In the genomic region with DNA sequence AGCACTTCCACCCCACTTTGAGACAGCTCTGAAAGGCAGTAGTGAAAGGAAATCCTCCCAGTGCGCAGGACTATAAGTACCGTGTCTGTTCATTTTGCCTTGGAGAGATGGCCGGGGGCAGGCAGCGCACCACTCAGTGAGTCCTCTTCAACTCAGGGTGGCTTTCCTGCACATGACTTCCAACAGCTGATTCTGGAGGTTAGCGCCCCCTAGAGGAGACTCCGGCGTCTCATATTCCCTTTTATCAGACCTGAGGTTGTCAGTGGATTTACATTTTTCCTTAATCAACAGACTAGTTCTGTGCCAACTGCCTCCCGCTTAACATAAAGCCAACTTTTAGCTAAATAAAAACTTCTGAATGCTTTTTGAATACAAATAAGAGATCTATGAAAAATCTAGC, we compare ENCODE assay signal across 9 cellular contexts.
DNase-seq lines count a peak whose midpoint lies in the region; ATAC-seq and TF ChIP-seq lines count a peak whose summit lies in the region.
"Had no signal": no experiment of that assay in that cellular context is flagged by ENCODE, and none has a peak within 500 bp of the region (broad histone marks: within the 10 kb centered on the region; RNA-seq: fewer than 3 reads in every experiment).

No MANE protein-coding gene starts in this region.

- no peaks in the 10 kb centered on the region for H3K36me3 Mint-ChIP-seq in effector memory CD8-positive, alpha-beta T cell (ENCODE audit: insufficient read depth)
- no peaks in the 10 kb centered on the region for H3K36me3 Mint-ChIP-seq in stimulated activated naive B cell treated with anti-CD40 and anti-IgM and Interleukin-4, amounts not matched to agents 10 μg/mL and 1 μg/mL and 100 μg/mL, for 72 hours

- WGBS in iPS DF 6.9 (ENCODE audit: insufficient coverage, insufficient read length) = no CpG with 5 or more reads among the region's 8 CpGs

- H3K9me3 ChIP-seq in SJCRH30 (replicated peaks) (peaks cover 7% of the 10 kb centered on the region; the same call in 1 of the 2 replicates), iPS DF 6.9 (ENCODE audit: control insufficient read depth, insufficient read depth, low read length) (no peaks in the 10 kb centered on the region)

- TF ChIP-seq CTCF in GM13976 (IDR thresholded peaks at IDR 0.05; ENCODE audit: borderline replicate concordance, control extremely low read depth, extremely low read depth, insufficient read depth, missing control alignments) = no peak

- intact Hi-C loops in head of caudate nucleus (cut with DNase I) = no loop called here

- H3K36me3 ChIP-seq in SJCRH30 (no peaks in the 10 kb centered on the region), iPS DF 6.9 (ENCODE audit: control insufficient read depth, insufficient read depth, low read length) (no peaks in the 10 kb centered on the region)

- H3K27ac ChIP-seq in SJCRH30 = no peak overlapping the region
- H3K27ac ChIP-seq in iPS DF 6.9 (ENCODE audit: low read length) = no peak overlapping the region

- in situ Hi-C loops in GM13976 (cut with MboI; ENCODE audit: low sequenced_read_pairs, unreplicated experiment) = no loop called here

- no peaks in the 10 kb centered on the region for H3K27me3 Mint-ChIP-seq in effector memory CD8-positive, alpha-beta T cell
- no peaks in the 10 kb centered on the region for H3K27me3 Mint-ChIP-seq in stimulated activated naive B cell treated with anti-CD40 and anti-IgM and Interleukin-4, amounts not matched to agents 10 μg/mL and 1 μg/mL and 100 μg/mL, for 72 hours

- H3K27me3 ChIP-seq in SJCRH30 (no peaks in the 10 kb centered on the region), iPS DF 6.9 (ENCODE audit: control insufficient read depth, insufficient read depth, low read length) (no peaks in the 10 kb centered on the region)

- no peaks in the 10 kb centered on the region for H3K4me1 Mint-ChIP-seq in effector memory CD8-positive, alpha-beta T cell (ENCODE audit: low read depth in 2 of 2)
- no peaks in the 10 kb centered on the region for H3K4me1 Mint-ChIP-seq in stimulated activated naive B cell treated with anti-CD40 and anti-IgM and Interleukin-4, amounts not matched to agents 10 μg/mL and 1 μg/mL and 100 μg/mL, for 72 hours

- no peak overlapping the region for H3K27ac Mint-ChIP-seq in effector memory CD8-positive, alpha-beta T cell
- no peak overlapping the region for H3K27ac Mint-ChIP-seq in stimulated activated naive B cell treated with anti-CD40 and anti-IgM and Interleukin-4, amounts not matched to agents 10 μg/mL and 1 μg/mL and 100 μg/mL, for 72 hours

- no peak overlapping the region for H3K4me3 Mint-ChIP-seq in effector memory CD8-positive, alpha-beta T cell
- no peak overlapping the region for H3K4me3 Mint-ChIP-seq in stimulated activated naive B cell treated with anti-CD40 and anti-IgM and Interleukin-4, amounts not matched to agents 10 μg/mL and 1 μg/mL and 100 μg/mL, for 72 hours

- no peak for ATAC-seq in effector memory CD8-positive, alpha-beta T cell (replicated peaks)
- no peak for ATAC-seq in stimulated activated naive B cell treated with anti-CD40 and anti-IgM and Interleukin-4, amounts not matched to agents 10 μg/mL and 1 μg/mL and 100 μg/mL, for 72 hours (replicated peaks)

- no peak overlapping the region for H3K4me3 ChIP-seq in SJCRH30
- H3K4me3 ChIP-seq in iPS DF 6.9 (ENCODE audit: low read length) = no peak overlapping the region

- H3K4me1 ChIP-seq in SJCRH30 (peaks cover 25% of the 10 kb centered on the region), iPS DF 6.9 (ENCODE audit: control insufficient read depth, insufficient read depth, low read length) (no peaks in the 10 kb centered on the region)

- H3K9me3 Mint-ChIP-seq in effector memory CD8-positive, alpha-beta T cell = no peaks in the 10 kb centered on the region
- H3K9me3 Mint-ChIP-seq in stimulated activated naive B cell treated with anti-CD40 and anti-IgM and Interleukin-4, amounts not matched to agents 10 μg/mL and 1 μg/mL and 100 μg/mL, for 72 hours = no peaks in the 10 kb centered on the region

- DNase-seq in COLO829 (ENCODE audit: low spot score) (peak; percentile 31), GM13976 (ENCODE audit: low spot score) (peak; percentile 36), SJCRH30 (peak; percentile 22 to 37), iPS DF 6.9 (ENCODE audit: low read depth, low spot score) (peak; percentile 31), head of caudate nucleus (no peak), occipital lobe (lab: John Stamatoyannopoulos, UW) (no peak)
- no peak for DNase-seq in effector memory CD8-positive, alpha-beta T cell
- DNase-seq in stimulated activated naive B cell treated with anti-CD40 and anti-IgM and Interleukin-4, amounts not matched to agents 10 μg/mL and 1 μg/mL and 100 μg/mL, for 72 hours = no peak
- DNase-seq: amniotic stem cell had no signal

Comparison
In these comparisons a context has a peak if more than half of its experiments do, and no peak if none do; other contexts are left out.
1. DNase-seq: peak in COLO829 (single experiment), GM13976 (single experiment), SJCRH30 (2 of 2) and iPS DF 6.9 (single experiment); none in effector memory CD8-positive, alpha-beta T cell (0 of 3), head of caudate nucleus (0 of 42), occipital lobe (single experiment) and stimulated activated naive B cell treated with anti-CD40 and anti-IgM and Interleukin-4, amounts not matched to agents 10 μg/mL and 1 μg/mL and 100 μg/mL, for 72 hours (single experiment).